In the genomic region with DNA sequence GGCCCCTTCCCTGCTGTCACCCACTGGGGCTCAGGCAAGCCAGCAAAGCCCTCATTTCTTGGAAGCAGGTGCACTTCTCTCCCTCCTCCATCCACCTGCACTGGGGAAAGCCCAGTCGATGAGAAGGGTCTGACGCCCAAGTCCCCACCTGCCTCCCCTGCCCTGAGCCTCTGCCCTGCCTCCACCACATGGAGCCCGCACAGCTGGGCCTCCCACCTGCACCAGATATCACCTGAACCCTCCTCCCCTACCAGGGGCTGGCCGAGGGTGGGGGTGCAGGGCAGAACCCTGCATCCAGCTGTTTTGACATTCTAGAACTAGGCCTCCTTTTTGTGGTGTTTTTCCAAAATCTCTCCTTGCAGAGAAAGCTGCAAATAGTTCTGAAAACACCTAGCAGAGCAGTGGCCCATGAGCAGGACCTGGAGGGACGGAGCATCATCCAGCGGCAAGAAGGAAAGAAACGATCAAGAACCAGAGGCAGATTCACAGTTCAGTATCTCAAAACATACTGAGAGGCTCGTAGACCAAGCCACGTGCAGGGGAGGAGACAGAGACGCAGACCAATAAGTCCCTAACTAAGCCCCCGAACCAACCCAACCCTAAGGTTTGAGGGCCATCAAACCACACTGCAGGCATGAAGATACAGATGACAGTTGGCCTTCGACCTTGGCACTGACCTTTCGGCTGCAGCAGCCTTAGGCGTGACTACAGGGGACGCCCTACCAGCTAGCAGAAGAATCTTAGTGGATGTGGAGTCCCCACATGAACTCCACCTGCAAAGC, we compare ENCODE assay signal across 20 cellular contexts. TPM values are rescaled to one million over a fixed set of nuclear protein-coding genes. Genes with fewer than 3 reads are reported as not detected.
DNase-seq lines count a peak whose midpoint lies in the region; FAIRE-seq and TF ChIP-seq lines count a peak whose summit lies in the region.
"Had no signal": no experiment of that assay in that cellular context is flagged by ENCODE, and none has a peak within 500 bp of the region (broad histone marks: within the 10 kb centered on the region; RNA-seq: fewer than 3 reads in every experiment).

No MANE protein-coding gene starts in this region.

- no peaks in the 10 kb centered on the region for H3K9me3 ChIP-seq in H1 (ENCODE audit: insufficient read depth in 2 of 2, low read depth in 1 of 2, low read length in 1 of 2)
- H3K9me3 ChIP-seq: BE2C had no signal

- DNase-seq in SHP77 (lab: John Stamatoyannopoulos, UW) (peak; percentile 46 to 56), SHP77 treated with DMSO at 0.1 percent for 48 hours (lab: John Stamatoyannopoulos, UW) (no peak), DMS79 (lab: John Stamatoyannopoulos, UW) (peak; percentile 82), NCI-H2171 treated with DMSO at 0.1 percent for 48 hours (lab: John Stamatoyannopoulos, UW) (peak; percentile 90), H1 (ENCODE audit: low read depth in 1 of 2, low spot score in 2 of 2) (no peak), H54 (ENCODE audit: insufficient read length, low spot score) (no peak), activated gamma-delta T cell (lab: John Stamatoyannopoulos, UW) (no peak), DMS 273 treated with DMSO at 0.1 percent for 48 hours (lab: John Stamatoyannopoulos, UW) (no peak)
- DNase-seq: HFFc6, Kasumi-1, NCI-H1417 treated with DMSO at 0.1 percent for 48 hours, NCI-H1930, NCI-H774, SW 1271, T-helper 17 cell had no signal

- H3K18ac ChIP-seq in H1 (ENCODE audit: extremely low read depth, low read length): no peak overlapping the region

- H3K27me3 ChIP-seq in H1 (replicated peaks in 1 of 4; ENCODE audit: control insufficient read depth in 3 of 4, extremely low read depth in 1 of 4, insufficient read depth in 3 of 4, low read length in 3 of 4): no peaks in the 10 kb centered on the region; a peak in 1 of 7 replicates
- H3K27me3 ChIP-seq: BE2C had no signal

- H2BK120ac ChIP-seq in H1 (replicated peaks; ENCODE audit: low read depth, low read length): no peak overlapping the region

- no peaks in the 10 kb centered on the region for H3K36me3 ChIP-seq in H1 (ENCODE audit: control insufficient read depth in 2 of 4, insufficient read depth in 4 of 4, low read length in 3 of 4)
- H3K36me3 ChIP-seq: BE2C had no signal

- POLR2A ChIA-PET in H1 (lab: Charles Lee; ENCODE audit: partially characterized antibody): no interaction called here

- CTCF ChIA-PET in H1 (lab: Charles Lee; ENCODE audit: partially characterized antibody): interaction anchor here (0.7 to 4.7 kb wide), 9 partner anchors 8 to 124 kb away, joined by 3 to 40 read pairs (median 4); no protein-coding TSS in a partner anchor

- no peak overlapping the region for H3K4me2 ChIP-seq in H1 (ENCODE audit: insufficient read depth in 1 of 2, low read depth in 2 of 2, low read length in 2 of 2)

- H3K4me1 ChIP-seq in H1 (replicated peaks in 1 of 4; ENCODE audit: control insufficient read depth in 3 of 4, insufficient read depth in 4 of 4, low read length in 3 of 4): peaks cover 0 to 5% (median 2%) of the 10 kb centered on the region in 4 experiments; a peak in 4 of 7 replicates
- H3K4me1 ChIP-seq: BE2C had no signal

- no peak overlapping the region for H2BK15ac ChIP-seq in H1 (ENCODE audit: low read length)

- H4K91ac ChIP-seq in H1 (replicated peaks; ENCODE audit: insufficient read length, low read length): no peak overlapping the region

- H2BK12ac ChIP-seq in H1 (ENCODE audit: low read depth, low read length): 0 out of 2 replicates have a peak overlapping the region, but pooled peaks have one; percentile 9

- no peak overlapping the region for H3K27ac ChIP-seq in H1 (ENCODE audit: low read depth, low read length)
- H3K27ac ChIP-seq: SK-N-MC had no signal

- no peak overlapping the region for H4K5ac ChIP-seq in H1 (ENCODE audit: insufficient read length, low read depth, low read length)

- TF ChIP-seq POLR2A in H1 (IDR thresholded peaks at IDR 0.05; ENCODE audit: control extremely low read depth in 1 of 2, low read depth in 2 of 2, low read length in 2 of 2) (no peak), H54 (IDR thresholded peaks at IDR 0.05; ENCODE audit: low read depth, low read length) (no peak)

- H2BK5ac ChIP-seq in H1 (ENCODE audit: low read depth, low read length): 0 out of 2 replicates have a peak overlapping the region, but pooled peaks have one; percentile 40

- no peak for TF ChIP-seq EP300 in H1 (IDR thresholded peaks at IDR 0.05; ENCODE audit: borderline replicate concordance in 1 of 2, low read depth in 2 of 2, low read length in 2 of 2)

- peaks cover 3 to 7% of the 10 kb centered on the region in 2 experiments for H4K20me1 ChIP-seq in H1 (replicated peaks in 1 of 2; ENCODE audit: control insufficient read depth in 1 of 2, insufficient read depth in 2 of 2, low read length in 2 of 2)

- H2BK20ac ChIP-seq in H1 (ENCODE audit: low read length): no peak overlapping the region

- H4K8ac ChIP-seq in H1 (ENCODE audit: extremely low read depth, insufficient read depth, low read length): no peak overlapping the region

- 85% methylated on average over 15 of the region's 15 CpGs; no CpG with 5 or more reads in 1 of the 2 experiments for WGBS in H1 (ENCODE audit: extremely low coverage in 1 of 2, insufficient coverage in 1 of 2, insufficient read length in 1 of 2, insufficient replicate concordance in 2 of 2, low coverage in 1 of 2, low lambda C conversion rate in 2 of 2, missing lambda C conversion rate in 1 of 2), 2 experiments

- TF ChIP-seq CTCF in H1 (IDR thresholded peaks at IDR 0.05; ENCODE audit: control extremely low read depth in 1 of 3, insufficient read depth in 1 of 3, low read depth in 1 of 3, low read length in 3 of 3): no peak

- H3K4ac ChIP-seq in H1 (replicated peaks; ENCODE audit: insufficient read length, low read depth, low read length): no peak overlapping the region

- FAIRE-seq in H1 (lab: Jason Lieb, UNC) (no peak), H54 (lab: Jason Lieb, UNC) (no peak)
- FAIRE-seq: GM12891, RCC 7860 had no signal

- H3K14ac ChIP-seq in H1 (ENCODE audit: insufficient read length): no peak overlapping the region

- no peaks in the 10 kb centered on the region for H3K79me2 ChIP-seq in H1 (ENCODE audit: control insufficient read depth in 1 of 2, insufficient read depth in 2 of 2, low read length in 2 of 2)

- H2AFZ ChIP-seq in H1 (ENCODE audit: low read length): no peak overlapping the region

- no peaks in the 10 kb centered on the region for H3K79me1 ChIP-seq in H1 (ENCODE audit: low read depth, low read length)

- no peak overlapping the region for H3K56ac ChIP-seq in H1 (replicated peaks; ENCODE audit: insufficient read length, low read depth, low read length)

- no peak overlapping the region for H3K9ac ChIP-seq in H1 (replicated peaks in 1 of 4; ENCODE audit: extremely low read depth in 1 of 4, low read depth in 3 of 4, low read length in 3 of 4)

- H3K4me3 ChIP-seq in H1 (ENCODE audit: extremely low read depth in 1 of 4, insufficient read depth in 2 of 4, low read depth in 3 of 4, low read length in 4 of 4): no peak overlapping the region
- H3K4me3 ChIP-seq: SK-N-MC had no signal

- H3K23me2 ChIP-seq in H1 (ENCODE audit: low read depth, low read length): no peaks in the 10 kb centered on the region

- no peak overlapping the region for H3K23ac ChIP-seq in H1 (ENCODE audit: insufficient read length)

- H2AK5ac ChIP-seq in H1 (ENCODE audit: low read depth, low read length): no peak overlapping the region

- TF ChIP-seq RAD21 in H1 (IDR thresholded peaks at IDR 0.05 in 1 of 2, conservative IDR thresholded peaks at IDR 0.05 in 1 of 2; ENCODE audit: low read depth in 2 of 2, low read length in 2 of 2): no peak

TF ChIP-seq in H1, 55 proteins besides CTCF, POLR2A, EP300 and RAD21:
- no peak for TF ChIP-seq JUN (IDR thresholded peaks at IDR 0.05; ENCODE audit: low read depth, low read length)
- no peak for TF ChIP-seq BACH1 (IDR thresholded peaks at IDR 0.05; ENCODE audit: low read length)
- TF ChIP-seq RXRA (IDR thresholded peaks at IDR 0.05; ENCODE audit: insufficient read depth, low read depth, low read length): no peak
- TF ChIP-seq GABPA (IDR thresholded peaks at IDR 0.05; ENCODE audit: borderline replicate concordance, insufficient read depth, low read length): no peak

RNA-seq across cellular contexts. Expression of gene CHD5, which starts 16.7 kb away (rescaled TPM):
- total RNA-seq in H1 (2021; fragmentation: NEBNext Ultra II Directional; extraction: Animal tissue kit (Norgen Biotek cat#: 25700)): 0.94 and 1.8 TPM in 2 replicates
- 0.42 and 0.58 TPM in 2 replicates for polyA plus RNA-seq in H1 (2011; rRNA removed)
- polyA plus RNA-seq in H1 (2011; cell fraction: cytosol; rRNA removed): 0.48 TPM
- polyA plus RNA-seq in H1 (2011; cell fraction: nucleus; rRNA removed): 3.5 TPM
- polyA plus RNA-seq in H1 (2012, experiment 1 of 2): 0.48 to 1.5 TPM (median 0.97 TPM) in 4 replicates
- polyA plus RNA-seq in H1 (2012, experiment 2 of 2): 0.43 TPM
- 0.77 TPM for polyA plus RNA-seq in H1 (2013, experiment 1 of 2)
- 0.31 TPM for polyA plus RNA-seq in H1 (2013, experiment 2 of 2)
- 0.47 and 0.80 TPM in 2 replicates for polyA minus RNA-seq in H1 (2011; rRNA and poly(A)+ RNA removed)
- polyA minus RNA-seq in H1 (2011; cell fraction: cytosol; rRNA and poly(A)+ RNA removed): 0.37 TPM
- polyA minus RNA-seq in H1 (2011; cell fraction: nucleus; rRNA and poly(A)+ RNA removed): 0.90 TPM

RNA-seq across cellular contexts. Expression of gene RPL22, which starts 36.0 kb away (rescaled TPM):
- 521 and 545 TPM in 2 replicates for total RNA-seq in H1 (2021; fragmentation: NEBNext Ultra II Directional; extraction: Animal tissue kit (Norgen Biotek cat#: 25700))
- 66.8 and 133 TPM in 2 replicates for polyA plus RNA-seq in H1 (2011; rRNA removed)
- 234 TPM for polyA plus RNA-seq in H1 (2011; cell fraction: cytosol; rRNA removed)
- polyA plus RNA-seq in H1 (2011; cell fraction: nucleus; rRNA removed): 28.4 TPM
- polyA plus RNA-seq in H1 (2012, experiment 1 of 2): 870 to 2,565 TPM (median 1,339 TPM) in 4 replicates
- polyA plus RNA-seq in H1 (2012, experiment 2 of 2): 330 TPM
- 1,194 TPM for polyA plus RNA-seq in H1 (2013, experiment 1 of 2)
- polyA plus RNA-seq in H1 (2013, experiment 2 of 2): 1,207 TPM
- 27.6 and 29.8 TPM in 2 replicates for polyA minus RNA-seq in H1 (2011; rRNA and poly(A)+ RNA removed)
- 49.7 TPM for polyA minus RNA-seq in H1 (2011; cell fraction: cytosol; rRNA and poly(A)+ RNA removed)
- polyA minus RNA-seq in H1 (2011; cell fraction: nucleus; rRNA and poly(A)+ RNA removed): 47.9 TPM

RNA-seq across cellular contexts. Expression of gene RNF207, which starts 42.5 kb away (rescaled TPM):
- 3.9 and 4.2 TPM in 2 replicates for total RNA-seq in H1 (2021; fragmentation: NEBNext Ultra II Directional; extraction: Animal tissue kit (Norgen Biotek cat#: 25700))
- polyA plus RNA-seq in H1 (2011; rRNA removed): 5.4 and 15.9 TPM in 2 replicates
- polyA plus RNA-seq in H1 (2011; cell fraction: cytosol; rRNA removed): 9.2 TPM
- 47.4 TPM for polyA plus RNA-seq in H1 (2011; cell fraction: nucleus; rRNA removed)
- 2.6 to 5.0 TPM (median 3.8 TPM) in 4 replicates for polyA plus RNA-seq in H1 (2012, experiment 1 of 2)
- polyA plus RNA-seq in H1 (2012, experiment 2 of 2): 2.8 TPM
- 4.3 TPM for polyA plus RNA-seq in H1 (2013, experiment 1 of 2)
- polyA plus RNA-seq in H1 (2013, experiment 2 of 2): 3.0 TPM
- polyA minus RNA-seq in H1 (2011; rRNA and poly(A)+ RNA removed): 4.7 and 6.1 TPM in 2 replicates
- 5.7 TPM for polyA minus RNA-seq in H1 (2011; cell fraction: cytosol; rRNA and poly(A)+ RNA removed)
- polyA minus RNA-seq in H1 (2011; cell fraction: nucleus; rRNA and poly(A)+ RNA removed): 17.2 TPM
- total RNA-seq: OCI-LY7 had no signal

Comparison
In these comparisons a context has a peak if more than half of its experiments do, and no peak if none do; other contexts are left out.
1. DNase-seq: peak in SHP77 (2 of 2), DMS79 (single experiment) and NCI-H2171 treated with DMSO at 0.1 percent for 48 hours (single experiment); none in SHP77 treated with DMSO at 0.1 percent for 48 hours (single experiment), H1 (0 of 2), H54 (single experiment), activated gamma-delta T cell (single experiment) and DMS 273 treated with DMSO at 0.1 percent for 48 hours (single experiment).